ENCODE assay signal across 20 cellular contexts in genomic region chr13:106486287-106486686, GRCh38. TPM values are rescaled to one million over a fixed set of nuclear protein-coding genes. Genes with fewer than 3 reads are reported as not detected.
DNase-seq lines count a peak whose midpoint lies in the region; ATAC-seq, FAIRE-seq and TF ChIP-seq lines count a peak whose summit lies in the region.
"Had no signal": no experiment of that assay in that cellular context is flagged by ENCODE, and none has a peak within 500 bp of the region (broad histone marks: within the 10 kb centered on the region; RNA-seq: fewer than 3 reads in every experiment).

No MANE protein-coding gene starts in this region.

- H3K27me3 ChIP-seq in astrocyte (ENCODE audit: insufficient read depth, low read length) (no peaks in the 10 kb centered on the region), thoracic aorta (replicated peaks; ENCODE audit: insufficient read depth) (no peaks in the 10 kb centered on the region)

- H2AFZ ChIP-seq in astrocyte (ENCODE audit: low read depth, low read length): no peak overlapping the region

- H3K9me3 Mint-ChIP-seq in astrocyte (ENCODE audit: unreplicated experiment) (no peaks in the 10 kb centered on the region), nephron progenitor cell (peaks cover 12% of the 10 kb centered on the region)
- H3K9me3 Mint-ChIP-seq: H9 had no signal

- H3K27ac Mint-ChIP-seq in astrocyte (ENCODE audit: unreplicated experiment): no peak overlapping the region
- H3K27ac Mint-ChIP-seq in nephron progenitor cell: peak overlapping the region; percentile 5
- H3K27ac Mint-ChIP-seq: CD4-positive, alpha-beta T cell; H9 had no signal

- peaks cover 4% of the 10 kb centered on the region for H3K79me2 ChIP-seq in astrocyte (ENCODE audit: insufficient read depth, low read length)

- H3K4me3 Mint-ChIP-seq in astrocyte (ENCODE audit: unreplicated experiment): no peak overlapping the region
- H3K4me3 Mint-ChIP-seq in nephron progenitor cell: no peak overlapping the region
- H3K4me3 Mint-ChIP-seq: CD4-positive, alpha-beta T cell; H9; IgD-negative memory B cell had no signal

- TF ChIP-seq POLR2A in H54 (IDR thresholded peaks at IDR 0.05; ENCODE audit: low read depth, low read length): no peak

- no peak for TF ChIP-seq CTCF in astrocyte (IDR thresholded peaks at IDR 0.05; ENCODE audit: insufficient read depth, low read depth, low read length)
- no peak for TF ChIP-seq CTCF in nephron progenitor cell (IDR thresholded peaks at IDR 0.05)
- no peak for TF ChIP-seq CTCF in thoracic aorta (IDR thresholded peaks at IDR 0.05)

- peaks cover 12% of the 10 kb centered on the region for H3K36me3 ChIP-seq in astrocyte (ENCODE audit: insufficient read depth, low read length)
- no peaks in the 10 kb centered on the region for H3K36me3 ChIP-seq in thoracic aorta

- H3K27ac ChIP-seq in astrocyte (ENCODE audit: low read depth, low read length): no peak overlapping the region
- peak overlapping the region; percentile 92 to 94 for H3K27ac ChIP-seq in thoracic aorta
- H3K27ac ChIP-seq: 22Rv1, A549, C4-2B had no signal

- H3K4me1 ChIP-seq in astrocyte (ENCODE audit: insufficient read depth, low read length) (no peaks in the 10 kb centered on the region), thoracic aorta (ENCODE audit: control insufficient read depth in 1 of 2, low read depth in 2 of 2) (peaks cover 4 to 49% of the 10 kb centered on the region in 2 donors)
- H3K4me1 ChIP-seq: A549 had no signal

- H3K27me3 Mint-ChIP-seq in astrocyte (ENCODE audit: low read depth, unreplicated experiment): no peaks in the 10 kb centered on the region
- H3K27me3 Mint-ChIP-seq in nephron progenitor cell (ENCODE audit: low read depth, poor library complexity): peaks cover 3% of the 10 kb centered on the region

- no peak overlapping the region for H3K9ac ChIP-seq in astrocyte (ENCODE audit: low read length)

- H4K20me1 ChIP-seq in astrocyte (ENCODE audit: insufficient read depth, low read length): peaks cover 12% of the 10 kb centered on the region

- no peak overlapping the region for H3K4me3 ChIP-seq in astrocyte (ENCODE audit: insufficient read depth, low read depth, low read length)
- no peak overlapping the region for H3K4me3 ChIP-seq in thoracic aorta
- H3K4me3 ChIP-seq: A549 had no signal

- no peak for ATAC-seq in thoracic aorta (ENCODE audit: insufficient number of reproducible peaks, low FRiP score, low read depth)
- ATAC-seq in GM19023 (IDR thresholded peaks at IDR 0.05; ENCODE audit: unreplicated experiment): no peak
- ATAC-seq: A549 had no signal

- H3K4me2 ChIP-seq in astrocyte (ENCODE audit: low read length): no peak overlapping the region
- H3K4me2 ChIP-seq: A549 had no signal

- FAIRE-seq in H54 (lab: Jason Lieb, UNC): peak; percentile 62
- FAIRE-seq in astrocyte (lab: Jason Lieb, UNC): peak; percentile 23
- FAIRE-seq: A549, D721Med, HTR-8/SVneo had no signal

- H3K4me1 Mint-ChIP-seq in astrocyte (ENCODE audit: low read depth, unreplicated experiment) (peaks cover 6% of the 10 kb centered on the region), nephron progenitor cell (peaks cover 24% of the 10 kb centered on the region)

- H3K9me3 ChIP-seq in astrocyte (ENCODE audit: insufficient read depth, low read depth, low read length) (no peaks in the 10 kb centered on the region), thoracic aorta (no peaks in the 10 kb centered on the region)
- H3K9me3 ChIP-seq: A549, Caco-2 had no signal

- H3K36me3 Mint-ChIP-seq in astrocyte (ENCODE audit: low read depth, unreplicated experiment) (peaks cover 7% of the 10 kb centered on the region), nephron progenitor cell (ENCODE audit: low read depth) (peaks cover 19% of the 10 kb centered on the region)

- DNase-seq in H54 (ENCODE audit: insufficient read length, low spot score) (no peak), astrocyte (ENCODE audit: low read depth) (no peak), nephron progenitor cell (no peak), thoracic aorta (ENCODE audit: low spot score) (no peak), germinal center (ENCODE audit: low spot score) (no peak), ecto neural progenitor cell (ENCODE audit: low spot score) (no peak)
- DNase-seq: AML-193; Caco-2; CD4-positive, alpha-beta T cell; DMS79; GDM1; GOT3; H9 had no signal

RNA-seq across cellular contexts. Expression of gene EFNB2, which starts 49.2 kb away (rescaled TPM):
- 93.2 and 93.4 TPM in 2 replicates for total RNA-seq in astrocyte
- 10 to 100 TPM; 27.2 to 45.2 TPM for total RNA-seq in thoracic aorta
